ENCODE assay signal across 18 cellular contexts in genomic region chr7:102320181-102320580, GRCh38. TPM values are rescaled to one million over a fixed set of nuclear protein-coding genes. Genes with fewer than 3 reads are reported as not detected.
DNase-seq lines count a peak whose midpoint lies in the region; ATAC-seq, FAIRE-seq and TF ChIP-seq lines count a peak whose summit lies in the region.
"Had no signal": no experiment of that assay in that cellular context is flagged by ENCODE, and none has a peak within 500 bp of the region (broad histone marks: within the 10 kb centered on the region; RNA-seq: fewer than 3 reads in every experiment).

No MANE protein-coding gene starts in this region.

- WGBS in SK-N-SH (ENCODE audit: low lambda C conversion rate) = 95% methylated on average over 13 of the region's 14 CpGs
- WGBS in H1 (ENCODE audit: extremely low coverage in 1 of 2, insufficient coverage in 1 of 2, insufficient read length in 1 of 2, insufficient replicate concordance in 2 of 2, low coverage in 1 of 2, low lambda C conversion rate in 2 of 2, missing lambda C conversion rate in 1 of 2), 2 experiments = 94% methylated on average over 14 of the region's 14 CpGs; no CpG with 5 or more reads in 1 of the 2 experiments
- 85 to 93% methylated on average over 14 of the region's 14 CpGs for WGBS in sigmoid colon, 2 donors

- peaks cover 3% of the 10 kb centered on the region for H3F3A ChIP-seq in SK-N-SH (replicated peaks; ENCODE audit: insufficient read depth)

- no peak overlapping the region for H3K14ac ChIP-seq in H1 (ENCODE audit: insufficient read length)

- no peak overlapping the region for H3K4ac ChIP-seq in H1 (replicated peaks; ENCODE audit: insufficient read length, low read depth, low read length)

- H3K4me1 ChIP-seq in SK-N-SH (ENCODE audit: control insufficient read depth in 1 of 2, insufficient read depth in 2 of 2, low read depth in 1 of 2, low read length in 1 of 2) (peaks cover 0 to 4% of the 10 kb centered on the region in 2 experiments; a peak in 1 of 4 replicates), H1 (replicated peaks in 1 of 4; ENCODE audit: control insufficient read depth in 3 of 4, insufficient read depth in 4 of 4, low read length in 3 of 4) (peaks cover 4 to 12% (median 8%) of the 10 kb centered on the region in 4 experiments; a peak in 6 of 7 replicates), sigmoid colon (no peaks in the 10 kb centered on the region)

- H2AK5ac ChIP-seq in H1 (ENCODE audit: low read depth, low read length) = no peak overlapping the region

- no peak overlapping the region for H3K9ac ChIP-seq in SK-N-SH
- H3K9ac ChIP-seq in H1 (replicated peaks in 1 of 4; ENCODE audit: extremely low read depth in 1 of 4, low read depth in 3 of 4, low read length in 3 of 4) = no peak overlapping the region

- POLR2A ChIA-PET in SK-N-SH (lab: Yijun Ruan, JAX) = no interaction called here
- POLR2A ChIA-PET in H1 (lab: Charles Lee; ENCODE audit: partially characterized antibody) = interaction anchor here (1.0 to 1.5 kb wide), 3 partner anchors 17 to 152 kb away, joined by 3 to 5 read pairs (median 4); no protein-coding TSS in a partner anchor

- CTCF ChIA-PET in SK-N-SH (lab: Yijun Ruan, JAX) (no interaction called here), H1 (lab: Charles Lee; ENCODE audit: partially characterized antibody) (interaction anchor here (0.9 to 8.6 kb wide), 4 partner anchors 11 to 95 kb away, joined by 4 to 134 read pairs (median 30); no protein-coding TSS in a partner anchor)

- in situ Hi-C loops in GM13977 (cut with MboI; ENCODE audit: low pct_unique_long_range_greater_than_20kb, low sequenced_read_pairs, unreplicated experiment) = no loop called here

- H2BK12ac ChIP-seq in H1 (ENCODE audit: low read depth, low read length) = no peak overlapping the region; the same call in 1 of the 2 replicates

- intact Hi-C loops in sigmoid colon (cut with DNase I) = no loop called here

- no peak overlapping the region for H3K18ac ChIP-seq in H1 (ENCODE audit: extremely low read depth, low read length)

- TF ChIP-seq RAD21 in SK-N-SH (IDR thresholded peaks at IDR 0.05; ENCODE audit: low read length) (no peak), H1 (IDR thresholded peaks at IDR 0.05 in 1 of 2, conservative IDR thresholded peaks at IDR 0.05 in 1 of 2; ENCODE audit: low read depth in 2 of 2, low read length in 2 of 2) (no peak)

- H4K91ac ChIP-seq in H1 (replicated peaks; ENCODE audit: insufficient read length, low read length) = peak overlapping the region; percentile 51

- H4K20me1 ChIP-seq in SK-N-SH (ENCODE audit: insufficient read depth) (no peaks in the 10 kb centered on the region), H1 (replicated peaks in 1 of 2; ENCODE audit: control insufficient read depth in 1 of 2, insufficient read depth in 2 of 2, low read length in 2 of 2) (peaks cover 0 to 7% of the 10 kb centered on the region in 2 experiments)

- no peak for FAIRE-seq in H1 (lab: Jason Lieb, UNC)
- FAIRE-seq: K562 had no signal

- H3K27ac ChIP-seq in SK-N-SH (ENCODE audit: low read depth in 2 of 2, low read length in 1 of 2) = no peak overlapping the region
- no peak overlapping the region for H3K27ac ChIP-seq in H1 (ENCODE audit: low read depth, low read length)
- H3K27ac ChIP-seq in sigmoid colon = no peak overlapping the region
- H3K27ac ChIP-seq: 22Rv1, C4-2B had no signal

- no peak for TF ChIP-seq POLR2A in H1 (IDR thresholded peaks at IDR 0.05; ENCODE audit: control extremely low read depth in 1 of 2, low read depth in 2 of 2, low read length in 2 of 2)
- TF ChIP-seq POLR2A in sigmoid colon (IDR thresholded peaks at IDR 0.05) = no peak

- no peaks in the 10 kb centered on the region for H3K27me3 ChIP-seq in SK-N-SH (ENCODE audit: insufficient read depth)
- peaks cover 0 to 2% (median 0%) of the 10 kb centered on the region in 4 experiments; a peak in 3 of 7 replicates for H3K27me3 ChIP-seq in H1 (replicated peaks in 1 of 4; ENCODE audit: control insufficient read depth in 3 of 4, extremely low read depth in 1 of 4, insufficient read depth in 3 of 4, low read length in 3 of 4)
- H3K27me3 ChIP-seq in sigmoid colon = peaks cover 4 to 30% (median 5%) of the 10 kb centered on the region in 3 donors

- ATAC-seq in SK-N-SH treated with all-trans-retinoic acid at 6 μM for 48 hours (no peak), left lobe of liver (no peak)
- ATAC-seq: K562, PC-3 had no signal

- H3K4me2 ChIP-seq in SK-N-SH (no peak overlapping the region), H1 (ENCODE audit: insufficient read depth in 1 of 2, low read depth in 2 of 2, low read length in 2 of 2) (no peak overlapping the region; a peak in 1 of 4 replicates)

- H4K5ac ChIP-seq in H1 (ENCODE audit: insufficient read length, low read depth, low read length) = no peak overlapping the region

- H3K56ac ChIP-seq in H1 (replicated peaks; ENCODE audit: insufficient read length, low read depth, low read length) = no peak overlapping the region

- TF ChIP-seq EP300 in SK-N-SH (IDR thresholded peaks at IDR 0.05; ENCODE audit: borderline replicate concordance in 1 of 2, low read depth in 1 of 2, low read length in 1 of 2) = no peak
- TF ChIP-seq EP300 in H1 (IDR thresholded peaks at IDR 0.05; ENCODE audit: borderline replicate concordance in 1 of 2, low read depth in 2 of 2, low read length in 2 of 2) = no peak
- no peak for TF ChIP-seq EP300 in sigmoid colon (IDR thresholded peaks at IDR 0.05)

- H2BK5ac ChIP-seq in H1 (ENCODE audit: low read depth, low read length) = no peak overlapping the region

- no peaks in the 10 kb centered on the region for H3K36me3 ChIP-seq in SK-N-SH (replicated peaks in 1 of 2; ENCODE audit: control insufficient read depth in 1 of 2, insufficient read depth in 2 of 2, low read length in 1 of 2)
- no peaks in the 10 kb centered on the region; a peak in 1 of 8 replicates for H3K36me3 ChIP-seq in H1 (ENCODE audit: control insufficient read depth in 2 of 4, insufficient read depth in 4 of 4, low read length in 3 of 4)
- no peaks in the 10 kb centered on the region for H3K36me3 ChIP-seq in sigmoid colon

- peak; percentile 34 for DNase-seq in SK-N-SH
- DNase-seq in GM13977 (ENCODE audit: low spot score) = peak; percentile 23
- no peak for DNase-seq in H1 (ENCODE audit: low read depth in 1 of 2, low spot score in 2 of 2)
- no peak for DNase-seq in activated CD4-positive, alpha-beta T cell treated with anti-CD3 and anti-CD28 coated beads, Interleukin-2, amount 50 U/mL, for 1 hour
- no peak for DNase-seq in sigmoid colon
- DNase-seq in left lobe of liver (ENCODE audit: low spot score) = no peak
- no peak for DNase-seq in NCI-H187 treated with DMSO at 0.1 percent for 48 hours (lab: John Stamatoyannopoulos, UW)
- DNase-seq: DMS153, NCI-H1417 treated with DMSO at 0.1 percent for 48 hours, NCI-H2029, NCI-H774, PC-3, SW 1271 had no signal

- TF ChIP-seq CTCF in SK-N-SH (IDR thresholded peaks at IDR 0.05) (no peak), GM13977 (IDR thresholded peaks at IDR 0.05; ENCODE audit: extremely low read depth, insufficient read depth, missing control alignments) (no peak), H1 (IDR thresholded peaks at IDR 0.05; ENCODE audit: control extremely low read depth in 1 of 3, insufficient read depth in 1 of 3, low read depth in 1 of 3, low read length in 3 of 3) (no peak), sigmoid colon (IDR thresholded peaks at IDR 0.05) (no peak)

- H3K9me3 ChIP-seq in SK-N-SH (no peaks in the 10 kb centered on the region), H1 (ENCODE audit: insufficient read depth in 2 of 2, low read depth in 1 of 2, low read length in 1 of 2) (no peaks in the 10 kb centered on the region), sigmoid colon (no peaks in the 10 kb centered on the region)

- H2BK15ac ChIP-seq in H1 (ENCODE audit: low read length) = no peak overlapping the region

- H3K79me1 ChIP-seq in H1 (ENCODE audit: low read depth, low read length) = no peaks in the 10 kb centered on the region

- H2BK120ac ChIP-seq in H1 (replicated peaks; ENCODE audit: low read depth, low read length) = no peak overlapping the region

- H3K4me3 ChIP-seq in SK-N-SH (ENCODE audit: low read depth in 2 of 2, low read length in 1 of 2) (no peak overlapping the region), H1 (ENCODE audit: extremely low read depth in 1 of 4, insufficient read depth in 2 of 4, low read depth in 3 of 4, low read length in 4 of 4) (no peak overlapping the region), sigmoid colon (no peak overlapping the region)
- H3K4me3 ChIP-seq: K562 had no signal

- no peaks in the 10 kb centered on the region for H3K79me2 ChIP-seq in SK-N-SH (ENCODE audit: insufficient read depth)
- no peaks in the 10 kb centered on the region for H3K79me2 ChIP-seq in H1 (ENCODE audit: control insufficient read depth in 1 of 2, insufficient read depth in 2 of 2, low read length in 2 of 2)

- no peak overlapping the region for H4K8ac ChIP-seq in H1 (ENCODE audit: extremely low read depth, insufficient read depth, low read length)

- peaks cover 5% of the 10 kb centered on the region for H3K23me2 ChIP-seq in H1 (ENCODE audit: low read depth, low read length)

- no peak overlapping the region for H2AFZ ChIP-seq in SK-N-SH (ENCODE audit: low read depth)
- H2AFZ ChIP-seq in H1 (ENCODE audit: low read length) = no peak overlapping the region

- H3K9me2 ChIP-seq in SK-N-SH = no peaks in the 10 kb centered on the region

- H3K23ac ChIP-seq in H1 (ENCODE audit: insufficient read length) = no peak overlapping the region

- H2BK20ac ChIP-seq in H1 (ENCODE audit: low read length) = no peak overlapping the region

RNA-seq across cellular contexts. Expression of gene SH2B2, which starts 33.5 kb away (rescaled TPM):
- polyA plus RNA-seq in SK-N-SH (2012; rRNA removed) (3.8 and 4.7 TPM in 2 replicates), H1 (2011; rRNA removed) (11.5 and 21.0 TPM in 2 replicates), sigmoid colon (1 to 10 TPM in 1 of 3 donors, not detected in 2; 4.6 TPM)
- 1.5 and 3.3 TPM in 2 replicates for polyA plus RNA-seq in SK-N-SH (2012; cell fraction: cytosol; rRNA removed)
- polyA plus RNA-seq in SK-N-SH (2012; cell fraction: nucleus; rRNA removed) = 8.5 and 19.3 TPM in 2 replicates
- total RNA-seq in H1 (2021; fragmentation: NEBNext Ultra II Directional; extraction: Animal tissue kit (Norgen Biotek cat#: 25700)) = 17.5 and 18.7 TPM in 2 replicates
- polyA plus RNA-seq in H1 (2011; cell fraction: cytosol; rRNA removed) = 11.9 TPM
- polyA plus RNA-seq in H1 (2011; cell fraction: nucleus; rRNA removed) = 13.6 TPM
- 4.5 to 12.5 TPM (median 10.7 TPM) in 4 replicates for polyA plus RNA-seq in H1 (2012, experiment 1 of 2)
- 6.4 TPM for polyA plus RNA-seq in H1 (2012, experiment 2 of 2)
- polyA plus RNA-seq in H1 (2013, experiment 1 of 2) = 6.5 TPM
- 7.5 TPM for polyA plus RNA-seq in H1 (2013, experiment 2 of 2)
- 5.3 and 6.7 TPM in 2 replicates for polyA minus RNA-seq in H1 (2011; rRNA and poly(A)+ RNA removed)
- polyA minus RNA-seq in H1 (2011; cell fraction: cytosol; rRNA and poly(A)+ RNA removed) = 11.3 TPM
- 7.5 TPM for polyA minus RNA-seq in H1 (2011; cell fraction: nucleus; rRNA and poly(A)+ RNA removed)
- total RNA-seq in sigmoid colon (10 to 100 TPM in 1 of 4 donors, 1 to 10 TPM in 3; 1.1 to 10.5 (median 5.5) TPM), left lobe of liver (3.0 TPM)

RNA-seq across cellular contexts. Expression of gene SPDYE6, which starts 36.1 kb away (rescaled TPM):
- not detected in 2 replicates for polyA plus RNA-seq in SK-N-SH (2012; rRNA removed)
- polyA plus RNA-seq in SK-N-SH (2012; cell fraction: cytosol; rRNA removed) = not detected in 2 replicates
- polyA plus RNA-seq in SK-N-SH (2012; cell fraction: nucleus; rRNA removed) = not detected in 2 replicates
- not detected in 2 replicates for total RNA-seq in H1 (2021; fragmentation: NEBNext Ultra II Directional; extraction: Animal tissue kit (Norgen Biotek cat#: 25700))
- not detected in 2 replicates for polyA plus RNA-seq in H1 (2011; rRNA removed)
- polyA plus RNA-seq in H1 (2011; cell fraction: cytosol; rRNA removed) = not detected
- not detected for polyA plus RNA-seq in H1 (2011; cell fraction: nucleus; rRNA removed)
- polyA plus RNA-seq in H1 (2012, experiment 1 of 2) = 2.5 to 3.1 TPM (median 2.7 TPM) in 4 replicates
- 0.63 TPM for polyA plus RNA-seq in H1 (2012, experiment 2 of 2)
- polyA plus RNA-seq in H1 (2013, experiment 1 of 2) = not detected
- not detected for polyA plus RNA-seq in H1 (2013, experiment 2 of 2)
- polyA minus RNA-seq in H1 (2011; rRNA and poly(A)+ RNA removed) = not detected in 2 replicates
- not detected for polyA minus RNA-seq in H1 (2011; cell fraction: cytosol; rRNA and poly(A)+ RNA removed)
- polyA minus RNA-seq in H1 (2011; cell fraction: nucleus; rRNA and poly(A)+ RNA removed) = not detected
- total RNA-seq in sigmoid colon = not detected
- under 1 TPM in 1 of 3 donors, not detected in 2; 0.23 TPM for polyA plus RNA-seq in sigmoid colon
- total RNA-seq in left lobe of liver = not detected
- total RNA-seq: K562, NCI-H460, PC-3 had no signal

Comparison
In these comparisons a context has a peak if more than half of its experiments do, and no peak if none do; other contexts are left out.
1. DNase-seq: peak in SK-N-SH (single experiment) and GM13977 (single experiment); none in H1 (0 of 2), activated CD4-positive, alpha-beta T cell treated with anti-CD3 and anti-CD28 coated beads, Interleukin-2, amount 50 U/mL, for 1 hour (single experiment), sigmoid colon (single experiment), left lobe of liver (single experiment) and NCI-H187 treated with DMSO at 0.1 percent for 48 hours (single experiment).